Comparison of ENCODE assay signal across 8 cellular contexts in genomic region chr2:227783404-227784138, GRCh38. TPM values are rescaled to one million over a fixed set of nuclear protein-coding genes. Genes with fewer than 3 reads are reported as not detected.
A peak's percentile ranks its signal among the peaks of the same experiment; 100 is the strongest.
DNase-seq lines count a peak whose midpoint lies in the region; ATAC-seq and TF ChIP-seq lines count a peak whose summit lies in the region.
"Had no signal": no experiment of that assay in that cellular context is flagged by ENCODE, and none has a peak within 500 bp of the region (broad histone marks: within the 10 kb centered on the region; RNA-seq: fewer than 3 reads in every experiment).

No MANE protein-coding gene starts in this region.

- H3K27me3 Mint-ChIP-seq in natural killer cell (ENCODE audit: low read depth in 2 of 2) = peaks cover 3 to 13% of the 10 kb centered on the region in 2 donors

- no peaks in the 10 kb centered on the region for H3K9me3 Mint-ChIP-seq in natural killer cell

- ATAC-seq in GM18907 (IDR thresholded peaks at IDR 0.05; ENCODE audit: unreplicated experiment) (peak; percentile 98), HG02610 (IDR thresholded peaks at IDR 0.05; ENCODE audit: unreplicated experiment) (peak; percentile 96), natural killer cell (peak; percentile 49 to 54 (median 52))

- peaks cover 0 to 14% of the 10 kb centered on the region in 2 donors for H3K4me1 Mint-ChIP-seq in natural killer cell

- peak overlapping the region; percentile 51 for H3K4me3 Mint-ChIP-seq in natural killer cell

- peak overlapping the region in 1 of 2 donors; percentile 67 for H3K27ac Mint-ChIP-seq in natural killer cell

- H3K36me3 Mint-ChIP-seq in natural killer cell = no peaks in the 10 kb centered on the region

- in situ Hi-C loops in ACHN (cut with HindIII; ENCODE audit: low pct_ligation_motif_present, low pct_unique_long_range_greater_than_20kb, low sequenced_read_pairs) = no loop called here

- TF ChIP-seq CTCF in natural killer cell (IDR thresholded peaks at IDR 0.05) = no peak

- DNase-seq in NOMO-1 treated with dmso at 0.1 percent for 144 hours (lab: John Stamatoyannopoulos, UW; ENCODE audit: unreplicated experiment) = peak; percentile 46
- DNase-seq in natural killer cell = no peak
- DNase-seq in HuH-7 (ENCODE audit: low spot score) = no peak
- no peak for DNase-seq in ACHN
- no peak for DNase-seq in kidney glomerular epithelial cell (lab: John Stamatoyannopoulos, UW)

- intact Hi-C loops in natural killer cell (cut with micrococcal nuclease) = no loop called here

RNA-seq across cellular contexts. Expression of gene CCL20, which starts 30.1 kb away (rescaled TPM):
- 1 to 10 TPM in 1 of 3 donors, not detected in 2; 2.0 TPM for total RNA-seq in natural killer cell
- total RNA-seq: astrocyte had no signal

RNA-seq across cellular contexts. Expression of gene SCYGR8, which starts 37.9 kb away (rescaled TPM):
- not detected for total RNA-seq in natural killer cell
- total RNA-seq: astrocyte had no signal

RNA-seq across cellular contexts. Expression of gene SCYGR7, which starts 55.4 kb away (rescaled TPM):
- not detected for total RNA-seq in natural killer cell
- total RNA-seq: astrocyte had no signal

RNA-seq across cellular contexts. Expression of gene SCYGR6, which starts 59.0 kb away (rescaled TPM):
- not detected for total RNA-seq in natural killer cell
- total RNA-seq: astrocyte had no signal
